14 cellular contexts compared by ENCODE assay signal in the genomic region with DNA sequence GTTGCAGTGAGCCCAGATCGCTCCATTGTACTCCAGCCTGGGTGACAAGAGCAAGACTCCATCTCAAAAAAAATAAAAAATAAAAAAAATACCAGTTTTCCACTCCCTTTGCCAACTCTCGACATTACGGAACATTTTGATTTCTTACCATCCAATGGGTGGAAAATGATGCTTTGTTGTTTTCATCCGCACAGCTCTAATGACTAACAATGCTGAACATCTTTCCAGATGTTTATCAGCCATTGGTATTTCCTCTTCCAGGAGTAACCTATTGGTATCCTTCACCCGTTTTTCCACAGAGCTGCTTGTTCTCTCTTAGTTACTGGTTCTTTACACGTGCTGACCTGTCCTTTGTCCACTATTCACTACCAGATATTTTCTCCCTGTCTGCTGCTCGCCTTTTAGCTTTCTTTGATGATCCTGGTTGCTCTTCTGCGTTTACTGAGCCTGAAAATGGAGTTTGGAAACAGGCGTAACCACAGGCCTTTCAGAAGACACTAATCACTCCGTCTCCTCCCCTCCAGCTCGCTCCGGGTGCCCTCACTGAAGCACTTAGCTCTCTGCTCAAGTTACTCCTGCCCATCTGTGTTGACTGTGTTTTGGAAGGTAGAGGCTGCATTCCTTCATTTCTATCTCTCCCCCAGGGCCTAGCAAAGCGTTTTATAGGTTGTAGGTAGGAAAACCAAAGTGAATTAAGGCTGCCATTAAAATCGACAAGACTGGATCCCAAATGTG.
"Had no signal": no experiment of that assay in that cellular context is flagged by ENCODE, and none has a peak within 500 bp of the region (broad histone marks: within the 10 kb centered on the region; RNA-seq: fewer than 3 reads in every experiment).

No MANE protein-coding gene starts in this region.

- FAIRE-seq: islet of Langerhans, urothelium cell line had no signal

- H3K27me3 Mint-ChIP-seq: central memory CD8-positive, alpha-beta T cell had no signal

- H3K4me3 ChIP-seq: left lung, skin epidermis had no signal

- H3K4me1 Mint-ChIP-seq: central memory CD8-positive, alpha-beta T cell had no signal

- H3K27ac Mint-ChIP-seq: activated CD8-positive, alpha-beta T cell treated with anti-CD3 and anti-CD28 coated beads, Interleukin-2, amount 10 ng/mL, durations not matched to agents 7 days and 5 days; activated naive CD4-positive, alpha-beta T cell treated with anti-CD3 and anti-CD28 coated beads for 36 hours; T-helper 1 cell treated with Interleukin-12 subunit alpha and Interleukin-12 subunit beta and Interleukin-4 antibody, amounts not matched to agents 30 μg/mL and 1 μg/mL, for 36 hours had no signal

- H3K9me3 Mint-ChIP-seq: activated naive CD4-positive, alpha-beta T cell treated with anti-CD3 and anti-CD28 coated beads for 36 hours; central memory CD8-positive, alpha-beta T cell; nephron progenitor cell; T-helper 1 cell treated with Interleukin-12 subunit alpha and Interleukin-12 subunit beta and Interleukin-4 antibody, amounts not matched to agents 30 μg/mL and 1 μg/mL, for 36 hours had no signal

- DNase-seq: activated CD4-positive, alpha-beta T cell treated with anti-CD3 and anti-CD28 coated beads for 48 hours; activated CD8-positive, alpha-beta memory T cell treated with anti-CD3 and anti-CD28 coated beads, Interleukin-2, amount 50 U/mL, for 48 hours; activated CD8-positive, alpha-beta T cell treated with anti-CD3 and anti-CD28 coated beads, Interleukin-2, amount 10 ng/mL, durations not matched to agents 7 days and 5 days; activated naive CD4-positive, alpha-beta T cell treated with anti-CD3 and anti-CD28 coated beads for 36 hours; erythroblast; left lung; mesendoderm; nephron progenitor cell; stimulated activated CD4-positive, alpha-beta T cell treated with anti-CD3 and anti-CD28 coated beads, Interleukin-4, amount 100 ng/mL, for 4 hours had no signal

- H3K4me1 ChIP-seq: left lung had no signal

- H3K4me3 Mint-ChIP-seq: activated CD8-positive, alpha-beta T cell treated with anti-CD3 and anti-CD28 coated beads, Interleukin-2, amount 10 ng/mL, durations not matched to agents 7 days and 5 days; activated naive CD4-positive, alpha-beta T cell treated with anti-CD3 and anti-CD28 coated beads for 36 hours; central memory CD8-positive, alpha-beta T cell; nephron progenitor cell; T-helper 1 cell treated with Interleukin-12 subunit alpha and Interleukin-12 subunit beta and Interleukin-4 antibody, amounts not matched to agents 30 μg/mL and 1 μg/mL, for 36 hours had no signal

- H3K27ac ChIP-seq: left lung, skin epidermis had no signal

- ATAC-seq: activated CD8-positive, alpha-beta T cell treated with anti-CD3 and anti-CD28 coated beads, Interleukin-2, amount 10 ng/mL, durations not matched to agents 7 days and 5 days; left lung had no signal

- H3K27me3 ChIP-seq: left lung had no signal

- H3K9me3 ChIP-seq: left lung had no signal
